In genomic region chr11:91776660-91777059, GRCh38 we compare ENCODE assay signal across 21 cellular contexts.
DNase-seq lines count a peak whose midpoint lies in the region; ATAC-seq, FAIRE-seq and TF ChIP-seq lines count a peak whose summit lies in the region.
"Had no signal": no experiment of that assay in that cellular context is flagged by ENCODE, and none has a peak within 500 bp of the region (broad histone marks: within the 10 kb centered on the region; RNA-seq: fewer than 3 reads in every experiment).

No MANE protein-coding gene starts in this region.

- DNase-seq in A673 (ENCODE audit: low spot score) (peak; percentile 40), midbrain (lab: John Stamatoyannopoulos, UW) (peak; percentile 49), spleen (no peak), urothelium cell line (ENCODE audit: low spot score) (no peak), aorta (no peak)
- DNase-seq: CD4-positive, CD25-positive, alpha-beta regulatory T cell; glutamatergic neuron; kidney glomerular epithelial cell; mammary epithelial cell; NCI-H1436; NCI-H2171; NCI-H774; stimulated activated CD4-positive, alpha-beta T cell treated with anti-CD3 and anti-CD28 coated beads, Interleukin-4, amount 100 ng/mL, for 1 hour had no signal

- H3K27me3 ChIP-seq in A673 (replicated peaks; ENCODE audit: insufficient read depth, low read depth, low read length, poor library complexity) (no peaks in the 10 kb centered on the region), spleen (replicated peaks in 1 of 7) (no peaks in the 10 kb centered on the region), aorta (ENCODE audit: control insufficient read depth in 1 of 2, insufficient read depth in 2 of 2, low read length in 1 of 2) (no peaks in the 10 kb centered on the region)

- H3K27ac Mint-ChIP-seq in brain = peak overlapping the region in 4 of 5 experiments; percentile 12 to 36 (median 25)
- H3K27ac Mint-ChIP-seq: activated naive CD8-positive, alpha-beta T cell; activated T-helper 2 cell treated with anti-CD3 and anti-CD28 coated beads, Interferon-gamma antibody, Interleukin-2, Interleukin-4, amounts not matched to agents 10 μg/mL and 5 μg/mL and 100 μg/mL, durations not matched to agents 14 hours and 24 hours and 36 hours; CD4-positive, CD25-positive, alpha-beta regulatory T cell; stimulated activated memory B cell treated with anti-CD40 and anti-IgM and Interleukin-4, amounts not matched to agents 10 μg/mL and 1 μg/mL and 100 μg/mL, for 72 hours; T-helper 2 cell treated with Interferon-gamma antibody and Interleukin-4, amounts not matched to agents 5 μg/mL and 100 μg/mL, for 36 hours had no signal

- CTCF ChIA-PET in A673 (lab: Charles Lee) (no interaction called here), HEK293 (lab: Yijun Ruan, JAX) (interaction anchor here (0.6 kb wide), 1 partner anchor 363 kb away, joined by 3 read pairs; no protein-coding TSS in a partner anchor)

- no TSS peak for BruUV-seq in A673 (replicated peaks; lab: Mats Ljungman, UMichigan)

- POLR2A ChIA-PET in A673 (lab: Charles Lee; ENCODE audit: low non-redundant PET) = no interaction called here
- POLR2A ChIA-PET in HEK293 (lab: Yijun Ruan, JAX) = no interaction called here

- no peak for TF ChIP-seq POLR2A in spleen (IDR thresholded peaks at IDR 0.05)

- peaks cover 10 to 20% (median 14%) of the 10 kb centered on the region in 5 experiments for H3K9me3 Mint-ChIP-seq in brain

- H3K4me1 ChIP-seq in A673 (ENCODE audit: insufficient read depth, low read length, poor library complexity, severe bottlenecking) (peaks cover 9% of the 10 kb centered on the region), HEK293 (ENCODE audit: control insufficient read depth, insufficient read depth, low read length) (no peaks in the 10 kb centered on the region), spleen (no peaks in the 10 kb centered on the region), aorta (ENCODE audit: control insufficient read depth in 1 of 2, insufficient read depth in 2 of 2, low read length in 2 of 2) (peaks cover 0 to 5% of the 10 kb centered on the region in 2 donors)

- no peaks in the 10 kb centered on the region for H3K36me3 Mint-ChIP-seq in brain
- H3K36me3 Mint-ChIP-seq: activated naive CD8-positive, alpha-beta T cell; CD4-positive, CD25-positive, alpha-beta regulatory T cell; stimulated activated memory B cell treated with anti-CD40 and anti-IgM and Interleukin-4, amounts not matched to agents 10 μg/mL and 1 μg/mL and 100 μg/mL, for 72 hours had no signal

- H3K4me3 ChIP-seq in A673 (ENCODE audit: low read depth, low read length, poor library complexity, severe bottlenecking) (no peak overlapping the region), HEK293 (ENCODE audit: low read depth, low read length) (no peak overlapping the region), spleen (no peak overlapping the region), aorta (ENCODE audit: low read length in 2 of 2) (no peak overlapping the region)
- H3K4me3 ChIP-seq: K562 had no signal

- H3K27ac ChIP-seq in A673 (ENCODE audit: low read depth, low read length, poor library complexity, severe bottlenecking) (no peak overlapping the region), HEK293 (ENCODE audit: extremely low read depth, low read depth, low read length) (no peak overlapping the region), spleen (no peak overlapping the region), aorta (ENCODE audit: low read depth in 1 of 2, low read length in 2 of 2) (no peak overlapping the region)

- H3K9me3 ChIP-seq in A673 (ENCODE audit: low read depth, low read length, poor library complexity, severe bottlenecking) (no peaks in the 10 kb centered on the region), HEK293 (ENCODE audit: control insufficient read depth, insufficient read depth, low read depth, low read length) (no peaks in the 10 kb centered on the region), spleen (peaks cover 0 to 21% (median 4%) of the 10 kb centered on the region in 8 donors), aorta (ENCODE audit: control insufficient read depth, low read length) (no peaks in the 10 kb centered on the region)

- no peak for FAIRE-seq in urothelium cell line (lab: Jason Lieb, UNC)
- FAIRE-seq: K562 had no signal

- WGBS in spleen, 5 donors = 42 to 62% (median 46%) methylated on average over 2 of the region's 2 CpGs
- 0 to 3% methylated on average over 2 of the region's 2 CpGs for WGBS in aorta, 2 donors

- ATAC-seq in GM19397 (IDR thresholded peaks at IDR 0.05; ENCODE audit: unreplicated experiment) (no peak), aorta (ENCODE audit: low FRiP score) (no peak)
- ATAC-seq: K562; stimulated activated memory B cell treated with anti-CD40 and anti-IgM and Interleukin-4, amounts not matched to agents 10 μg/mL and 1 μg/mL and 100 μg/mL, for 72 hours had no signal

- intact Hi-C loops in A673 (cut with micrococcal nuclease; ENCODE audit: unreplicated experiment) = loop anchor here (10.0 kb wide), 1 partner anchor 288 kb away; no protein-coding TSS in a partner anchor
- intact Hi-C loops in spleen (cut with DNase I; ENCODE audit: low total_unique reads) = no loop called here
- intact Hi-C loops in aorta (cut with DNase I) = no loop called here

- peaks cover 7% of the 10 kb centered on the region for H3K4me1 Mint-ChIP-seq in brain
- H3K4me1 Mint-ChIP-seq: CD4-positive, CD25-positive, alpha-beta regulatory T cell; stimulated activated memory B cell treated with anti-CD40 and anti-IgM and Interleukin-4, amounts not matched to agents 10 μg/mL and 1 μg/mL and 100 μg/mL, for 72 hours had no signal

- H3K4me3 Mint-ChIP-seq in brain = no peak overlapping the region
- H3K4me3 Mint-ChIP-seq: activated naive CD8-positive, alpha-beta T cell; CD4-positive, CD25-positive, alpha-beta regulatory T cell; stimulated activated memory B cell treated with anti-CD40 and anti-IgM and Interleukin-4, amounts not matched to agents 10 μg/mL and 1 μg/mL and 100 μg/mL, for 72 hours; T-helper 2 cell treated with Interferon-gamma antibody and Interleukin-4, amounts not matched to agents 5 μg/mL and 100 μg/mL, for 36 hours had no signal

- H3K27me3 Mint-ChIP-seq in brain = no peaks in the 10 kb centered on the region
- H3K27me3 Mint-ChIP-seq: activated naive CD8-positive, alpha-beta T cell; CD4-positive, CD25-positive, alpha-beta regulatory T cell; stimulated activated memory B cell treated with anti-CD40 and anti-IgM and Interleukin-4, amounts not matched to agents 10 μg/mL and 1 μg/mL and 100 μg/mL, for 72 hours had no signal

- TF ChIP-seq CTCF in A673 (conservative IDR thresholded peaks at IDR 0.05; ENCODE audit: low read depth, low read length) (no peak), HEK293 (tag by site-specific recombination; IDR thresholded peaks at IDR 0.05) (no peak), brain (conservative IDR thresholded peaks at IDR 0.05) (no peak), spleen (IDR thresholded peaks at IDR 0.05 in 8 of 11, conservative IDR thresholded peaks at IDR 0.05 in 3 of 11) (no peak)

- H3K36me3 ChIP-seq in A673 (ENCODE audit: insufficient read depth, low read length, poor library complexity, severe bottlenecking) = no peaks in the 10 kb centered on the region
- no peaks in the 10 kb centered on the region for H3K36me3 ChIP-seq in HEK293 (ENCODE audit: control insufficient read depth in 2 of 2, insufficient read depth in 1 of 2, low read length in 2 of 2)
- H3K36me3 ChIP-seq in spleen = no peaks in the 10 kb centered on the region
- no peaks in the 10 kb centered on the region for H3K36me3 ChIP-seq in aorta (ENCODE audit: control insufficient read depth in 1 of 2, insufficient read depth in 2 of 2, low read length in 1 of 2)

TF ChIP-seq in HEK293, 187 proteins besides CTCF, POLR2A, EP300 and RAD21:
- 0 out of 2 replicates have a peak, but pooled peaks have one; percentile 11 for TF ChIP-seq SCRT2 (tag by site-specific recombination; IDR thresholded peaks at IDR 0.05)
- no peak for TF ChIP-seq ZNF335 (tag by site-specific recombination; conservative IDR thresholded peaks at IDR 0.05)
- TF ChIP-seq ZXDB (tag by site-specific recombination; IDR thresholded peaks at IDR 0.05) = no peak

Comparison
In these comparisons a context has a peak if more than half of its experiments do, and no peak if none do; other contexts are left out.
1. DNase-seq: peak in A673 (single experiment) and midbrain (single experiment); none in spleen (single experiment), urothelium cell line (single experiment) and aorta (0 of 2).